ENCODE assay signal across 11 cellular contexts in genomic region chr19:13012390-13012689, GRCh38. TPM values are rescaled to one million over a fixed set of nuclear protein-coding genes. Genes with fewer than 3 reads are reported as not detected.
A peak's percentile ranks its signal among the peaks of the same experiment; 100 is the strongest.
DNase-seq lines count a peak whose midpoint lies in the region; ATAC-seq, FAIRE-seq and TF ChIP-seq lines count a peak whose summit lies in the region.
"Had no signal": no experiment of that assay in that cellular context is flagged by ENCODE, and none has a peak within 500 bp of the region (broad histone marks: within the 10 kb centered on the region; RNA-seq: fewer than 3 reads in every experiment).

No MANE protein-coding gene starts in this region.

- no peak for TF ChIP-seq CTCF in RWPE1 (conservative IDR thresholded peaks at IDR 0.05; ENCODE audit: low read depth)
- no peak for TF ChIP-seq CTCF in progenitor cell of endocrine pancreas (IDR thresholded peaks at IDR 0.05; ENCODE audit: unreplicated experiment)
- no peak for TF ChIP-seq CTCF in PC-9 (conservative IDR thresholded peaks at IDR 0.05)

- DNase-seq in RWPE1 (ENCODE audit: low spot score) (no peak), progenitor cell of endocrine pancreas (ENCODE audit: low spot score, unreplicated experiment) (no peak), PC-9 (no peak), urothelium cell line (ENCODE audit: low spot score) (no peak), mesenteric fat pad (ENCODE audit: low spot score) (no peak)
- no peak for DNase-seq in effector memory CD8-positive, alpha-beta T cell
- DNase-seq: cortex of kidney, NCI-H526 treated with DMSO at 0.1 percent for 48 hours had no signal

- peak overlapping the region; percentile 94 for H3K4me2 ChIP-seq in BLaER1
- no peak overlapping the region for H3K4me2 ChIP-seq in PC-9

- H3K79me2 ChIP-seq in PC-9 (ENCODE audit: low read depth) = no peaks in the 10 kb centered on the region

- no peaks in the 10 kb centered on the region for H3K9me3 Mint-ChIP-seq in effector memory CD8-positive, alpha-beta T cell
- H3K9me3 Mint-ChIP-seq in progenitor cell of endocrine pancreas (ENCODE audit: low read depth) = no peaks in the 10 kb centered on the region

- peak overlapping the region; percentile 87 for H3K27ac ChIP-seq in BLaER1
- peak overlapping the region; percentile 98 for H3K27ac ChIP-seq in RWPE1
- H3K27ac ChIP-seq in PC-9 = no peak overlapping the region

- FAIRE-seq in urothelium cell line (lab: Jason Lieb, UNC) = no peak

- H3K36me3 Mint-ChIP-seq in effector memory CD8-positive, alpha-beta T cell (ENCODE audit: insufficient read depth) = peaks cover 11% of the 10 kb centered on the region
- H3K36me3 Mint-ChIP-seq in progenitor cell of endocrine pancreas (ENCODE audit: insufficient read depth) = no peaks in the 10 kb centered on the region

- H2AFZ ChIP-seq in PC-9 = no peak overlapping the region

- CTCF ChIA-PET in RWPE1 (lab: Yijun Ruan, JAX) = interaction anchor here (1.7 kb wide), 1 partner anchor 9 kb away, joined by 4 read pairs; no protein-coding TSS in a partner anchor
- CTCF ChIA-PET in PC-9 (lab: Charles Lee) = no interaction called here

- peaks cover 64 to 99% of the 10 kb centered on the region in 2 donors for H3K27me3 Mint-ChIP-seq in effector memory CD8-positive, alpha-beta T cell
- peaks cover 93% of the 10 kb centered on the region for H3K27me3 Mint-ChIP-seq in progenitor cell of endocrine pancreas

- peak overlapping the region; percentile 89 to 91 for H3K4me3 Mint-ChIP-seq in effector memory CD8-positive, alpha-beta T cell
- no peak overlapping the region for H3K4me3 Mint-ChIP-seq in progenitor cell of endocrine pancreas (ENCODE audit: low read depth)

- H3K4me1 ChIP-seq in BLaER1 (peaks cover 88% of the 10 kb centered on the region), PC-9 (replicated peaks; ENCODE audit: insufficient read depth) (peaks cover 13% of the 10 kb centered on the region)

- H3K9ac ChIP-seq in BLaER1 = peak overlapping the region; percentile 78; the same call in 1 of the 2 replicates

- H3K36me3 ChIP-seq in BLaER1 (peaks cover 11% of the 10 kb centered on the region), PC-9 (ENCODE audit: low read depth) (no peaks in the 10 kb centered on the region)

- H3K4me3 ChIP-seq in BLaER1 (peak overlapping the region; percentile 61), PC-9 (no peak overlapping the region)
- H3K4me3 ChIP-seq: mucosa of descending colon had no signal

- H3K9me3 ChIP-seq in BLaER1 (no peaks in the 10 kb centered on the region), PC-9 (ENCODE audit: insufficient read depth, low read depth) (no peaks in the 10 kb centered on the region)
- H3K9me3 ChIP-seq: mucosa of descending colon had no signal

- peak overlapping the region in 1 of 2 donors; percentile 81 for H3K27ac Mint-ChIP-seq in effector memory CD8-positive, alpha-beta T cell
- peak overlapping the region; percentile 31 for H3K27ac Mint-ChIP-seq in progenitor cell of endocrine pancreas

- POLR2A ChIA-PET in RWPE1 (lab: Yijun Ruan, JAX; ENCODE audit: low non-redundant PET) (no interaction called here), PC-9 (lab: Charles Lee; ENCODE audit: unreplicated experiment) (no interaction called here)

- intact Hi-C loops in PC-9 (cut with micrococcal nuclease; ENCODE audit: unreplicated experiment) = no loop called here

- H3K27me3 ChIP-seq in BLaER1 = peaks cover 94% of the 10 kb centered on the region
- peaks cover 7% of the 10 kb centered on the region; the same call in 1 of the 2 replicates for H3K27me3 ChIP-seq in PC-9 (ENCODE audit: insufficient read depth, low read depth)

- H3F3A ChIP-seq in PC-9 (ENCODE audit: insufficient read depth, low read depth) = peaks cover 4% of the 10 kb centered on the region; the same call in 1 of the 2 replicates

- peaks cover 100% of the 10 kb centered on the region for H4K20me1 ChIP-seq in BLaER1
- H4K20me1 ChIP-seq in PC-9 (ENCODE audit: insufficient read depth) = no peaks in the 10 kb centered on the region

- no TSS peak for BruUV-seq in PC-9 (replicated peaks; lab: Mats Ljungman, UMichigan)

- no peaks in the 10 kb centered on the region for H3K9me2 ChIP-seq in PC-9 (ENCODE audit: insufficient read depth)

- ATAC-seq in effector memory CD8-positive, alpha-beta T cell (replicated peaks) = no peak
- no peak for ATAC-seq in HG03457 (IDR thresholded peaks at IDR 0.05; ENCODE audit: unreplicated experiment)

- peaks cover 19 to 24% of the 10 kb centered on the region in 2 donors for H3K4me1 Mint-ChIP-seq in effector memory CD8-positive, alpha-beta T cell (ENCODE audit: low read depth in 2 of 2)
- H3K4me1 Mint-ChIP-seq in progenitor cell of endocrine pancreas (ENCODE audit: low read depth) = no peaks in the 10 kb centered on the region

RNA-seq across cellular contexts. Expression of gene NFIX, which starts 17.1 kb away (rescaled TPM):
- 0.46 and 0.51 TPM in 2 replicates for total RNA-seq in progenitor cell of endocrine pancreas
- 19.7 and 24.2 TPM in 2 replicates for total RNA-seq in PC-9 (2021)
- 166 TPM for total RNA-seq in mesenteric fat pad

RNA-seq across cellular contexts. Expression of gene DAND5, which starts 43.0 kb away (rescaled TPM):
- total RNA-seq in progenitor cell of endocrine pancreas = not detected in 2 replicates
- total RNA-seq in PC-9 (2021) = 0.20 and 0.28 TPM in 2 replicates
- total RNA-seq in mesenteric fat pad = not detected

RNA-seq across cellular contexts. Expression of gene GADD45GIP1, which starts 55.3 kb away (rescaled TPM):
- 16.8 and 20.8 TPM in 2 replicates for total RNA-seq in progenitor cell of endocrine pancreas
- 29.1 and 32.5 TPM in 2 replicates for total RNA-seq in PC-9 (2021)
- total RNA-seq in mesenteric fat pad = 19.8 TPM

Comparison
In these comparisons a context has a peak if more than half of its experiments do, and no peak if none do; other contexts are left out.
1. RNA of gene NFIX, which starts 17.1 kb away (total RNA-seq): 166 TPM in mesenteric fat pad (single experiment) and 19.7 to 24.2 TPM in PC-9; 0.46 to 0.51 TPM in progenitor cell of endocrine pancreas; every median in the first group is over 10 times any median in the second.